ENCODE assay signal across 11 cellular contexts in genomic region chr1:115088115-115088794, GRCh38. TPM values are rescaled to one million over a fixed set of nuclear protein-coding genes. Genes with fewer than 3 reads are reported as not detected.
DNase-seq lines count a peak whose midpoint lies in the region; TF ChIP-seq lines count a peak whose summit lies in the region.
"Had no signal": no experiment of that assay in that cellular context is flagged by ENCODE, and none has a peak within 500 bp of the region (broad histone marks: within the 10 kb centered on the region; RNA-seq: fewer than 3 reads in every experiment).

No MANE protein-coding gene starts in this region.

- no peak overlapping the region for H3K27ac Mint-ChIP-seq in activated CD4-positive, alpha-beta T cell treated with anti-CD3 and anti-CD28 coated beads, Interleukin-2, amount 10 ng/mL, durations not matched to agents 24 days and 14 days
- H3K27ac Mint-ChIP-seq in activated T-helper 1 cell treated with anti-CD3 and anti-CD28 coated beads, Interleukin-12 subunit alpha, Interleukin-12 subunit beta, Interleukin-2, Interleukin-4 antibody, amounts not matched to agents 30 ng/mL and 10 ng/mL and 1 ng/mL, durations not matched to agents 14 hours and 24 hours and 36 hours = no peak overlapping the region

- H3K27me3 Mint-ChIP-seq in activated CD4-positive, alpha-beta T cell treated with anti-CD3 and anti-CD28 coated beads, Interleukin-2, amount 10 ng/mL, durations not matched to agents 24 days and 14 days = peaks cover 24% of the 10 kb centered on the region
- peaks cover 32% of the 10 kb centered on the region for H3K27me3 Mint-ChIP-seq in activated T-helper 1 cell treated with anti-CD3 and anti-CD28 coated beads, Interleukin-12 subunit alpha, Interleukin-12 subunit beta, Interleukin-2, Interleukin-4 antibody, amounts not matched to agents 30 ng/mL and 10 ng/mL and 1 ng/mL, durations not matched to agents 14 hours and 24 hours and 36 hours (ENCODE audit: insufficient read depth)

- no peaks in the 10 kb centered on the region for H3K9me3 ChIP-seq in stomach

- no peak for TF ChIP-seq CTCF in stomach (IDR thresholded peaks at IDR 0.05)

- no peaks in the 10 kb centered on the region for H3K9me3 Mint-ChIP-seq in activated CD4-positive, alpha-beta T cell treated with anti-CD3 and anti-CD28 coated beads, Interleukin-2, amount 10 ng/mL, durations not matched to agents 24 days and 14 days
- peaks cover 10% of the 10 kb centered on the region for H3K9me3 Mint-ChIP-seq in activated T-helper 1 cell treated with anti-CD3 and anti-CD28 coated beads, Interleukin-12 subunit alpha, Interleukin-12 subunit beta, Interleukin-2, Interleukin-4 antibody, amounts not matched to agents 30 ng/mL and 10 ng/mL and 1 ng/mL, durations not matched to agents 14 hours and 24 hours and 36 hours

- no peak for TF ChIP-seq POLR2A in stomach (IDR thresholded peaks at IDR 0.05)

- TF ChIP-seq EP300 in stomach (IDR thresholded peaks at IDR 0.05) = no peak

- no peaks in the 10 kb centered on the region for H3K36me3 Mint-ChIP-seq in activated CD4-positive, alpha-beta T cell treated with anti-CD3 and anti-CD28 coated beads, Interleukin-2, amount 10 ng/mL, durations not matched to agents 24 days and 14 days (ENCODE audit: low read depth)
- H3K36me3 Mint-ChIP-seq in activated T-helper 1 cell treated with anti-CD3 and anti-CD28 coated beads, Interleukin-12 subunit alpha, Interleukin-12 subunit beta, Interleukin-2, Interleukin-4 antibody, amounts not matched to agents 30 ng/mL and 10 ng/mL and 1 ng/mL, durations not matched to agents 14 hours and 24 hours and 36 hours (ENCODE audit: low read depth) = peaks cover 4% of the 10 kb centered on the region

- H3K27me3 ChIP-seq in stomach = peaks cover 0 to 16% (median 6%) of the 10 kb centered on the region in 3 donors

- H3K4me1 Mint-ChIP-seq in activated CD4-positive, alpha-beta T cell treated with anti-CD3 and anti-CD28 coated beads, Interleukin-2, amount 10 ng/mL, durations not matched to agents 24 days and 14 days = peaks cover 19% of the 10 kb centered on the region
- peaks cover 23% of the 10 kb centered on the region for H3K4me1 Mint-ChIP-seq in activated T-helper 1 cell treated with anti-CD3 and anti-CD28 coated beads, Interleukin-12 subunit alpha, Interleukin-12 subunit beta, Interleukin-2, Interleukin-4 antibody, amounts not matched to agents 30 ng/mL and 10 ng/mL and 1 ng/mL, durations not matched to agents 14 hours and 24 hours and 36 hours (ENCODE audit: low read depth)

- WGBS in stomach, 5 donors = 67 to 87% (median 77%) methylated on average over 5 of the region's 5 CpGs

- H3K4me3 Mint-ChIP-seq in activated CD4-positive, alpha-beta T cell treated with anti-CD3 and anti-CD28 coated beads, Interleukin-2, amount 10 ng/mL, durations not matched to agents 24 days and 14 days = peak overlapping the region; percentile 67
- peak overlapping the region; percentile 73 for H3K4me3 Mint-ChIP-seq in activated T-helper 1 cell treated with anti-CD3 and anti-CD28 coated beads, Interleukin-12 subunit alpha, Interleukin-12 subunit beta, Interleukin-2, Interleukin-4 antibody, amounts not matched to agents 30 ng/mL and 10 ng/mL and 1 ng/mL, durations not matched to agents 14 hours and 24 hours and 36 hours

- peak overlapping the region; percentile 64 to 93 (median 84) for H3K27ac ChIP-seq in stomach

- H3K4me3 ChIP-seq in stomach = peak overlapping the region; percentile 68 to 78 (median 75)

- intact Hi-C loops in activated CD4-positive, alpha-beta T cell treated with anti-CD3 and anti-CD28 coated beads, Interleukin-2, amount 10 ng/mL, durations not matched to agents 24 days and 14 days (cut with micrococcal nuclease) = no loop called here
- intact Hi-C loops in activated T-helper 1 cell treated with anti-CD3 and anti-CD28 coated beads, Interleukin-12 subunit alpha, Interleukin-12 subunit beta, Interleukin-2, Interleukin-4 antibody, amounts not matched to agents 30 ng/mL and 10 ng/mL and 1 ng/mL, durations not matched to agents 14 hours and 24 hours and 36 hours (cut with micrococcal nuclease) = loop anchor here (2.0 kb wide), 1 partner anchor 25 kb away; no protein-coding TSS in a partner anchor
- intact Hi-C loops in stomach (cut with DNase I; ENCODE audit: low total_unique reads) = no loop called here

- H3K36me3 ChIP-seq in stomach = no peaks in the 10 kb centered on the region

- no peak for DNase-seq in activated CD4-positive, alpha-beta T cell treated with anti-CD3 and anti-CD28 coated beads, Interleukin-2, amount 10 ng/mL, durations not matched to agents 24 days and 14 days
- no peak for DNase-seq in activated CD4-positive, alpha-beta T cell treated with anti-CD3 and anti-CD28 coated beads for 4 hours
- no peak for DNase-seq in activated T-helper 1 cell treated with anti-CD3 and anti-CD28 coated beads, Interleukin-12 subunit alpha, Interleukin-12 subunit beta, Interleukin-2, Interleukin-4 antibody, amounts not matched to agents 30 ng/mL and 10 ng/mL and 1 ng/mL, durations not matched to agents 14 hours and 24 hours and 36 hours (ENCODE audit: low spot score)
- DNase-seq in left kidney (ENCODE audit: low read depth, low spot score) = peak; percentile 20
- DNase-seq in stomach = no peak
- DNase-seq in T1000 (lab: John Stamatoyannopoulos, UW) = no peak
- DNase-seq in DMS79 (lab: John Stamatoyannopoulos, UW) = no peak
- no peak for DNase-seq in SK-N-DZ (ENCODE audit: low spot score)
- DNase-seq: head of caudate nucleus had no signal

- H3K4me1 ChIP-seq in stomach = peaks cover 0 to 57% (median 31%) of the 10 kb centered on the region in 4 donors

RNA-seq across cellular contexts. Expression of gene TSPAN2, which starts 1.0 kb away (rescaled TPM):
- 0.21 and 0.31 TPM in 2 replicates for total RNA-seq in activated CD4-positive, alpha-beta T cell treated with anti-CD3 and anti-CD28 coated beads, Interleukin-2, amount 10 ng/mL, durations not matched to agents 24 days and 14 days
- total RNA-seq in activated T-helper 1 cell treated with anti-CD3 and anti-CD28 coated beads, Interleukin-12 subunit alpha, Interleukin-12 subunit beta, Interleukin-2, Interleukin-4 antibody, amounts not matched to agents 30 ng/mL and 10 ng/mL and 1 ng/mL, durations not matched to agents 14 hours and 24 hours and 36 hours = 0.34 and 0.44 TPM in 2 replicates
- 10 to 100 TPM in 3 of 5 donors, 1 to 10 TPM in 2; 2.6 to 39.7 (median 19.3) TPM for total RNA-seq in stomach
- polyA plus RNA-seq in stomach = 10 to 100 TPM in 1 of 3 donors, 1 to 10 TPM in 2; 5.7 to 13.4 (median 7.0) TPM
- 0.07 TPM in 1 of 2 replicates, not detected in the other for polyA plus RNA-seq in SK-N-DZ (2014; cell fraction: cytosol; rRNA removed)
- 0.05 and 0.08 TPM in 2 replicates for polyA plus RNA-seq in SK-N-DZ (2014; cell fraction: nucleus; rRNA removed)

RNA-seq across cellular contexts. Expression of gene TSHB, which starts 58.6 kb away (rescaled TPM):
- total RNA-seq in activated CD4-positive, alpha-beta T cell treated with anti-CD3 and anti-CD28 coated beads, Interleukin-2, amount 10 ng/mL, durations not matched to agents 24 days and 14 days = not detected in 2 replicates
- not detected in 2 replicates for total RNA-seq in activated T-helper 1 cell treated with anti-CD3 and anti-CD28 coated beads, Interleukin-12 subunit alpha, Interleukin-12 subunit beta, Interleukin-2, Interleukin-4 antibody, amounts not matched to agents 30 ng/mL and 10 ng/mL and 1 ng/mL, durations not matched to agents 14 hours and 24 hours and 36 hours
- total RNA-seq in stomach = not detected
- not detected for polyA plus RNA-seq in stomach
- polyA plus RNA-seq in SK-N-DZ (2014; cell fraction: cytosol; rRNA removed) = not detected in 2 replicates
- polyA plus RNA-seq in SK-N-DZ (2014; cell fraction: nucleus; rRNA removed) = not detected in 2 replicates
- total RNA-seq: subcutaneous adipose tissue had no signal
- polyA plus RNA-seq: AG04450 had no signal
